33 cellular contexts compared by ENCODE assay signal in genomic region chr4:117529401-117529800, GRCh38.
"Had no signal": no experiment of that assay in that cellular context is flagged by ENCODE, and none has a peak within 500 bp of the region (broad histone marks: within the 10 kb centered on the region; RNA-seq: fewer than 3 reads in every experiment).

No MANE protein-coding gene starts in this region.

- H3K27me3 Mint-ChIP-seq: activated B cell treated with CpG ODN at 0.5 μM for 24 hours; activated CD8-positive, alpha-beta T cell treated with anti-CD3 and anti-CD28 coated beads for 36 hours; activated naive CD4-positive, alpha-beta T cell treated with anti-CD3 and anti-CD28 coated beads, Interleukin-2, amount 50 U/mL, for 24 hours; activated naive CD8-positive, alpha-beta T cell treated with anti-CD3 and anti-CD28 coated beads, Interleukin-2, amount 10 ng/mL, durations not matched to agents 7 days and 5 days; activated T-helper 17 cell treated with anti-CD3 and anti-CD28 coated beads, Interleukin-2, amount 50 U/mL, for 72 hours; central memory CD8-positive, alpha-beta T cell had no signal

- ATAC-seq: activated CD8-positive, alpha-beta T cell treated with anti-CD3 and anti-CD28 coated beads for 36 hours; activated T-cell treated with anti-CD3 and anti-CD28 coated beads, Interleukin-2, amount 50 U/mL, for 72 hours; activated T-helper 17 cell treated with anti-CD3 and anti-CD28 coated beads, Interleukin-2, amount 50 U/mL, for 72 hours had no signal

- H3K27ac ChIP-seq: ascending aorta, cardiac muscle cell, colonic mucosa, VCaP had no signal

- H3K4me3 ChIP-seq: ascending aorta, cardiac muscle cell, colonic mucosa, MG63 had no signal

- H3K27ac Mint-ChIP-seq: activated B cell treated with CpG ODN at 0.5 μM for 24 hours; activated CD8-positive, alpha-beta T cell treated with anti-CD3 and anti-CD28 coated beads for 36 hours; activated naive CD4-positive, alpha-beta T cell treated with anti-CD3 and anti-CD28 coated beads, Interleukin-2, amount 50 U/mL, for 24 hours; activated naive CD8-positive, alpha-beta T cell treated with anti-CD3 and anti-CD28 coated beads, Interleukin-2, amount 10 ng/mL, durations not matched to agents 7 days and 5 days; activated T-cell treated with anti-CD3 and anti-CD28 coated beads, Interleukin-2, amount 50 U/mL, for 72 hours; activated T-helper 17 cell treated with anti-CD3 and anti-CD28 coated beads, Interleukin-2, amount 50 U/mL, for 72 hours had no signal

- H3K9me3 Mint-ChIP-seq: activated naive CD8-positive, alpha-beta T cell treated with anti-CD3 and anti-CD28 coated beads, Interleukin-2, amount 10 ng/mL, durations not matched to agents 7 days and 5 days had no signal

- H3K4me3 Mint-ChIP-seq: activated B cell treated with CpG ODN at 0.5 μM for 24 hours; activated CD8-positive, alpha-beta T cell treated with anti-CD3 and anti-CD28 coated beads for 36 hours; activated naive CD4-positive, alpha-beta T cell treated with anti-CD3 and anti-CD28 coated beads, Interleukin-2, amount 50 U/mL, for 24 hours; activated naive CD8-positive, alpha-beta T cell treated with anti-CD3 and anti-CD28 coated beads, Interleukin-2, amount 10 ng/mL, durations not matched to agents 7 days and 5 days; activated T-cell treated with anti-CD3 and anti-CD28 coated beads, Interleukin-2, amount 50 U/mL, for 72 hours; activated T-helper 17 cell treated with anti-CD3 and anti-CD28 coated beads, Interleukin-2, amount 50 U/mL, for 72 hours; central memory CD8-positive, alpha-beta T cell had no signal

- H3K36me3 ChIP-seq: ascending aorta, cardiac muscle cell, colonic mucosa, MG63 had no signal

- H3K36me3 Mint-ChIP-seq: activated naive CD4-positive, alpha-beta T cell treated with anti-CD3 and anti-CD28 coated beads, Interleukin-2, amount 50 U/mL, for 24 hours; activated naive CD8-positive, alpha-beta T cell treated with anti-CD3 and anti-CD28 coated beads, Interleukin-2, amount 10 ng/mL, durations not matched to agents 7 days and 5 days had no signal

- H3K9me3 ChIP-seq: ascending aorta, colonic mucosa, MG63 had no signal

- H3K4me1 ChIP-seq: ascending aorta, colonic mucosa had no signal

- H3K27me3 ChIP-seq: ascending aorta, cardiac muscle cell, colonic mucosa, MG63 had no signal

- DNase-seq: activated B cell treated with CpG ODN at 0.5 μM for 24 hours; activated CD4-positive, alpha-beta T cell treated with anti-CD3 and anti-CD28 coated beads for 1 hour; activated CD4-positive, alpha-beta T cell treated with anti-CD3 and anti-CD28 coated beads for 48 hours; activated CD8-positive, alpha-beta T cell treated with anti-CD3 and anti-CD28 coated beads for 36 hours; activated effector memory CD4-positive, alpha-beta T cell treated with anti-CD3 and anti-CD28 coated beads, Interleukin-2, amount 50 U/mL, for 16 hours; activated naive CD4-positive, alpha-beta T cell treated with Interleukin-2 at 50 U/mL for 16 hours; activated naive CD8-positive, alpha-beta T cell treated with anti-CD3 and anti-CD28 coated beads, Interleukin-2, amount 10 ng/mL, durations not matched to agents 7 days and 5 days; activated T-cell treated with anti-CD3 and anti-CD28 coated beads, Interleukin-2, amount 50 U/mL, for 1 hour; activated T-cell treated with anti-CD3 and anti-CD28 coated beads, Interleukin-2, amount 50 U/mL, for 72 hours; amygdala; colonic mucosa; Kasumi-1; KBM-7; MG63; MV-4-11; NCI-H1092; NCI-H146; NCI-H187; NCI-H2029 treated with DMSO at 0.1 percent for 48 hours; NCI-H2171 treated with DMSO at 0.1 percent for 48 hours; NCI-H345; NCI-H526; Right ventricle myocardium superior; SW 1271; T-helper 1 cell; T-helper 2 cell; T-helper 9 cell had no signal

- H3K4me1 Mint-ChIP-seq: activated B cell treated with CpG ODN at 0.5 μM for 24 hours; activated naive CD4-positive, alpha-beta T cell treated with anti-CD3 and anti-CD28 coated beads, Interleukin-2, amount 50 U/mL, for 24 hours; activated naive CD8-positive, alpha-beta T cell treated with anti-CD3 and anti-CD28 coated beads, Interleukin-2, amount 10 ng/mL, durations not matched to agents 7 days and 5 days; activated T-helper 17 cell treated with anti-CD3 and anti-CD28 coated beads, Interleukin-2, amount 50 U/mL, for 72 hours; central memory CD8-positive, alpha-beta T cell had no signal
